1 cellular context compared by ENCODE assay signal in the genomic region with DNA sequence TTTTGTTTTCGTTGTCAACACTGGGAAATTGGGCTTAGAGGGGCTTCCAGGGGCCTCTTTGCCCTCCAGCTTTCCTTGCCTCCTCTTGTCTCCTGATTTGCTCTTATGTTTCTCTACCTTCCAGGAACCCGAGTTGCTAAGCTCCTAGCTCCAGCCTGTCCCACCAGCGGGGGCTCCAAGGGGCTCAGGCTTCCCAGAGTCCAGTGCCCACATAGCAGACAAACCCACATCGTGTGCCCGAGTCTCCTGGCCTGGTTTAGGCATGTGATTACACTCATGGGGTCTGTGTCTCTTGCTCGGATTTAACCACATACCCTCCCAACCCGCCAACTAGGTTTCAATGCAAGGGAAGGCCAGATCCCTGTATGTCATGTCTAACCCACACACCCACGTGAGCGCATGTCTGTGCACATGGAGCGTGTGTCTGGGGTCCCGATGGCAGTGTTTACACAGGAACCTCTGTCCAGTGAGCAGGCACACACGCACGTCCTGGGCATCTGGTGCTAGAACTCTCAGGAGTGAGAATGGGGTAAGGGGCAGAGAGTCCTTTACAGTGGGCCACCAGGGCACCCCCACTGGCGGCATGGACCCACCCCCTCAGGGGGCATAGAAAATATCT.
TF ChIP-seq lines count a peak whose summit lies in the region.

No MANE protein-coding gene starts in this region.

TF ChIP-seq in HepG2, 621 proteins besides CTCF, POLR2A, EP300 and RAD21 (continued from another document):
- TF ChIP-seq, protein P1, sequence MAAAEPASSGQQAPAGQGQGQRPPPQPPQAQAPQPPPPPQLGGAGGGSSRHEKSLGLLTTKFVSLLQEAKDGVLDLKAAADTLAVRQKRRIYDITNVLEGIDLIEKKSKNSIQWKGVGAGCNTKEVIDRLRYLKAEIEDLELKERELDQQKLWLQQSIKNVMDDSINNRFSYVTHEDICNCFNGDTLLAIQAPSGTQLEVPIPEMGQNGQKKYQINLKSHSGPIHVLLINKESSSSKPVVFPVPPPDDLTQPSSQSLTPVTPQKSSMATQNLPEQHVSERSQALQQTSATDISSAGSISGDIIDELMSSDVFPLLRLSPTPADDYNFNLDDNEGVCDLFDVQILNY (CRISPR knock-in tag; conservative IDR thresholded peaks at IDR 0.05) = no peak
- TF ChIP-seq FIP1L1 (IDR thresholded peaks at IDR 0.05; ENCODE audit: borderline replicate concordance, insufficient read depth, low read depth, low read length) = no peak
- TF ChIP-seq, protein P2, sequence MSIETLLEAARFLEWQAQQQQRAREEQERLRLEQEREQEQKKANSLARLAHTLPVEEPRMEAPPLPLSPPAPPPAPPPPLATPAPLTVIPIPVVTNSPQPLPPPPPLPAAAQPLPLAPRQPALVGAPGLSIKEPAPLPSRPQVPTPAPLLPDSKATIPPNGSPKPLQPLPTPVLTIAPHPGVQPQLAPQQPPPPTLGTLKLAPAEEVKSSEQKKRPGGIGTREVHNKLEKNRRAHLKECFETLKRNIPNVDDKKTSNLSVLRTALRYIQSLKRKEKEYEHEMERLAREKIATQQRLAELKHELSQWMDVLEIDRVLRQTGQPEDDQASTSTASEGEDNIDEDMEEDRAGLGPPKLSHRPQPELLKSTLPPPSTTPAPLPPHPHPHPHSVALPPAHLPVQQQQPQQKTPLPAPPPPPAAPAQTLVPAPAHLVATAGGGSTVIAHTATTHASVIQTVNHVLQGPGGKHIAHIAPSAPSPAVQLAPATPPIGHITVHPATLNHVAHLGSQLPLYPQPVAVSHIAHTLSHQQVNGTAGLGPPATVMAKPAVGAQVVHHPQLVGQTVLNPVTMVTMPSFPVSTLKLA (IDR thresholded peaks at IDR 0.05) = peak; percentile 67
TF ChIP-seq in HepG2: peak in this region for 1.
